ENCODE assay signal across 8 cellular contexts in genomic region chr3:135658451-135658850, GRCh38.
A peak's percentile ranks its signal among the peaks of the same experiment; 100 is the strongest.
DNase-seq lines count a peak whose midpoint lies in the region; ATAC-seq and TF ChIP-seq lines count a peak whose summit lies in the region.
"Not testable (repeated sequence)": the region's sequence is repeated elsewhere in the genome, so short reads cannot be mapped to it uniquely, and the experiment has no call there.

No MANE protein-coding gene starts in this region.

- not testable (repeated sequence) for H2AK5ac ChIP-seq in trophoblast cell (ENCODE audit: low read length)

- peak overlapping the region; percentile 44 for H3K14ac ChIP-seq in trophoblast cell (ENCODE audit: low read length)

- not testable (repeated sequence) for H3K27me3 Mint-ChIP-seq in WTC11 (ENCODE audit: low read depth); nephron (ENCODE audit: low read depth)

- no CpG with 5 or more reads among the region's 14 CpGs for WGBS in trophoblast cell (ENCODE audit: extremely low coverage, insufficient coverage, insufficient read length)

- H3K27ac ChIP-seq in HUES6 (ENCODE audit: low read depth, low read length): 0 out of 2 replicates have a peak overlapping the region, but pooled peaks have one; percentile 21
- H3K27ac ChIP-seq in iPS-18a (ENCODE audit: low read length); trophoblast cell (ENCODE audit: low read depth, low read length): not testable (repeated sequence)

- H4K12ac ChIP-seq in trophoblast cell (ENCODE audit: low read depth, low read length): not testable (repeated sequence)

- peak overlapping the region; percentile 72 for H3K4me3 ChIP-seq in HUES6 (ENCODE audit: low read depth, low read length)
- peak overlapping the region; percentile 19 for H3K4me3 ChIP-seq in epithelial cell of proximal tubule (ENCODE audit: low read depth, low read length)
- peak overlapping the region; percentile 46 for H3K4me3 ChIP-seq in iPS-18a (ENCODE audit: low read length)
- peak overlapping the region; percentile 67 for H3K4me3 ChIP-seq in trophoblast cell (ENCODE audit: low read depth, low read length)

- CTCF ChIA-PET in WTC11 (lab: Charles Lee): not testable (repeated sequence)

- not testable (repeated sequence) for H3K9me3 Mint-ChIP-seq in WTC11
- peaks cover 14% of the 10 kb centered on the region for H3K9me3 Mint-ChIP-seq in nephron

- H2BK12ac ChIP-seq in trophoblast cell (ENCODE audit: low read length): not testable (repeated sequence)

- ATAC-seq in WTC11: not testable (repeated sequence)

- not testable (repeated sequence) for H2BK120ac ChIP-seq in trophoblast cell (ENCODE audit: insufficient read depth, low read length, poor library complexity)

- TF ChIP-seq CTCF in WTC11 (IDR thresholded peaks at IDR 0.05); epithelial cell of proximal tubule (conservative IDR thresholded peaks at IDR 0.05; ENCODE audit: low read depth, low read length); nephron (IDR thresholded peaks at IDR 0.05; ENCODE audit: unreplicated experiment in 3 of 3): not testable (repeated sequence)

- not testable (repeated sequence) for H3K36me3 ChIP-seq in HUES6 (ENCODE audit: control insufficient read depth, insufficient read depth, low read length); iPS-18a (ENCODE audit: control insufficient read depth, low read depth, low read length); trophoblast cell (ENCODE audit: control insufficient read depth in 1 of 2, insufficient read depth in 2 of 2, low read length in 2 of 2)

- H3K9me3 ChIP-seq in HUES6 (ENCODE audit: control insufficient read depth, insufficient read depth, low read depth, low read length); iPS-18a (ENCODE audit: control insufficient read depth, low read depth, low read length); trophoblast cell (ENCODE audit: insufficient read depth, low read depth, low read length): not testable (repeated sequence)

- peaks cover 21% of the 10 kb centered on the region for H3K4me1 Mint-ChIP-seq in WTC11
- not testable (repeated sequence) for H3K4me1 Mint-ChIP-seq in nephron

- H4K8ac ChIP-seq in trophoblast cell (ENCODE audit: low read depth, low read length): peak overlapping the region; percentile 70

- not testable (repeated sequence) for H3K79me2 ChIP-seq in trophoblast cell (ENCODE audit: control insufficient read depth, insufficient read depth, low read length, poor library complexity)

- H4K91ac ChIP-seq in trophoblast cell (ENCODE audit: low read depth, low read length): peak overlapping the region; percentile 37

- not testable (repeated sequence) for H3K4ac ChIP-seq in trophoblast cell (ENCODE audit: low read depth, low read length)

- peak overlapping the region; percentile 73 for H3K9ac ChIP-seq in HUES6 (ENCODE audit: low read length)
- not testable (repeated sequence) for H3K9ac ChIP-seq in iPS-18a (ENCODE audit: low read length); trophoblast cell (ENCODE audit: low read length)

- peak overlapping the region; percentile 50 for H3K4me2 ChIP-seq in trophoblast cell (ENCODE audit: low read length)

- POLR2A ChIA-PET in WTC11 (lab: Charles Lee): not testable (repeated sequence)

- H3K4me3 Mint-ChIP-seq in WTC11 (peak overlapping the region; percentile 75), nephron (peak overlapping the region; percentile 45 to 70 (median 55))

- H3K27ac Mint-ChIP-seq in WTC11: peak overlapping the region; percentile 10; the same call in 1 of the 2 replicates
- not testable (repeated sequence) for H3K27ac Mint-ChIP-seq in nephron

- H2AFZ ChIP-seq in trophoblast cell (ENCODE audit: insufficient read depth, low read length, poor library complexity): not testable (repeated sequence)

- not testable (repeated sequence) for H3K23ac ChIP-seq in trophoblast cell (ENCODE audit: low read length)

- not testable (repeated sequence) for H3K27me3 ChIP-seq in HUES6 (ENCODE audit: control insufficient read depth, insufficient read depth, low read length); iPS-18a (ENCODE audit: control insufficient read depth, insufficient read depth, low read length); trophoblast cell (ENCODE audit: insufficient read depth, low read length)

- not testable (repeated sequence) for H3K79me1 ChIP-seq in trophoblast cell (ENCODE audit: low read length)

- H3K18ac ChIP-seq in trophoblast cell (ENCODE audit: low read length): not testable (repeated sequence)

- H3K4me1 ChIP-seq in HUES6 (ENCODE audit: control insufficient read depth, insufficient read depth, low read length); iPS-18a (ENCODE audit: control insufficient read depth, low read depth, low read length); trophoblast cell (ENCODE audit: control insufficient read depth in 1 of 2, insufficient read depth in 2 of 2, low read length in 2 of 2): not testable (repeated sequence)

- H3K36me3 Mint-ChIP-seq in WTC11; nephron (ENCODE audit: low read depth): not testable (repeated sequence)

- DNase-seq in ELF-1 (ENCODE audit: low read depth, low spot score) (peak; percentile 34), NCI-H748 (lab: John Stamatoyannopoulos, UW; ENCODE audit: unreplicated experiment) (peak; percentile 74)
- not testable (repeated sequence) for DNase-seq in WTC11 (ENCODE audit: low spot score); epithelial cell of proximal tubule (ENCODE audit: low read depth); trophoblast cell

- peak overlapping the region; percentile 31 for H2BK5ac ChIP-seq in trophoblast cell (ENCODE audit: low read depth, low read length, poor library complexity)

Comparison
In these comparisons a context has a peak if more than half of its experiments do, and no peak if none do; other contexts are left out.
1. H3K4me3 ChIP-seq: peak in every context shown above with its lines; median percentile 72 in HUES6; 67 in trophoblast cell; 46 in iPS-18a; 19 in epithelial cell of proximal tubule.